19 cellular contexts compared by ENCODE assay signal in the genomic region with DNA sequence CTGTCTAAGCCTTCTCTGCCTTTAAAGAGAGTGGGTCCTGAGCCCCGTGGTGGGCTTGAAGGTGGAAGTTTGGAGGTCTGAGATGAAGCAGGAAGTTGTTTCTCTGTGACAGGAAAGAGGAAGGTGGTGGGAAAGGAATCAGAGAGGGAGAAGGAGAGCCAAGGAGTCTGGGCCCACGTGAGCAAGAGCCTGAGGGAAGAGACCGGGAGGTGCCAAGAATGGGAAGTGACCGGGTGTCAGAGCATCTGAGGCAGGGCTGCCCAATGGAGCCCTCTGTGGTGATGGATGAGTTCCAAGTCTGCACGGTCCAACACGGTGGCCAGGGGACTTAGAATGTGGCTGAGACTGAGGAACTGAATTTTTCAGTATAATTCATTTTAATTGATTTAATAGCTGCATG. TPM values are rescaled to one million over a fixed set of nuclear protein-coding genes. Genes with fewer than 3 reads are reported as not detected.
DNase-seq lines count a peak whose midpoint lies in the region; ATAC-seq, FAIRE-seq and TF ChIP-seq lines count a peak whose summit lies in the region.
"Had no signal": no experiment of that assay in that cellular context is flagged by ENCODE, and none has a peak within 500 bp of the region (broad histone marks: within the 10 kb centered on the region; RNA-seq: fewer than 3 reads in every experiment).

No MANE protein-coding gene starts in this region.

- H3K79me2 ChIP-seq in mammary epithelial cell (ENCODE audit: insufficient read depth, low read length) = no peaks in the 10 kb centered on the region
- H3K79me2 ChIP-seq in K562 (ENCODE audit: control insufficient read depth, insufficient read depth, low read length) = no peaks in the 10 kb centered on the region

- H3K27me3 Mint-ChIP-seq in MCF 10A (ENCODE audit: insufficient read depth, unreplicated experiment) (no peaks in the 10 kb centered on the region), osteocyte (ENCODE audit: unreplicated experiment) (no peaks in the 10 kb centered on the region)

- in situ Hi-C loops in mammary epithelial cell (cut with MboI; ENCODE audit: low sequenced_read_pairs in 2 of 2) = no loop called here
- in situ Hi-C loops in K562 (cut with MboI) = loop anchor here (10.0 kb wide), 1 partner anchor 1021 kb away; no protein-coding TSS in a partner anchor

- intact Hi-C loops in mammary epithelial cell (cut with micrococcal nuclease) = no loop called here
- intact Hi-C loops in MCF 10A (cut with micrococcal nuclease) = no loop called here
- intact Hi-C loops in K562 (cut with micrococcal nuclease) = no loop called here
- intact Hi-C loops in spleen (cut with DNase I; ENCODE audit: low total_unique reads) = no loop called here

- H3K4me2 ChIP-seq in mammary epithelial cell (ENCODE audit: insufficient read depth, low read depth, low read length) (no peak overlapping the region), K562 (ENCODE audit: insufficient read depth, low read length) (no peak overlapping the region)

- dilution Hi-C loops in mammary epithelial cell (cut with HindIII; ENCODE audit: low sequenced_read_pairs) = no loop called here

- H3K4me3 Mint-ChIP-seq in MCF 10A (ENCODE audit: unreplicated experiment) (no peak overlapping the region), osteocyte (ENCODE audit: unreplicated experiment) (no peak overlapping the region)
- H3K4me3 Mint-ChIP-seq: CD8-positive, alpha-beta T cell had no signal

- H3K4me1 ChIP-seq in mammary epithelial cell (ENCODE audit: insufficient read depth, low read length) = peaks cover 4% of the 10 kb centered on the region
- H3K4me1 ChIP-seq in K562 (replicated peaks in 1 of 2; ENCODE audit: control insufficient read depth in 2 of 2, insufficient read depth in 2 of 2, low read length in 2 of 2) = peaks cover 0 to 5% of the 10 kb centered on the region in 2 experiments; a peak in 2 of 5 replicates
- no peaks in the 10 kb centered on the region for H3K4me1 ChIP-seq in spleen
- H3K4me1 ChIP-seq: BE2C, Caco-2 had no signal

- H3K4me1 Mint-ChIP-seq in MCF 10A (ENCODE audit: insufficient read depth, unreplicated experiment) (peaks cover 5% of the 10 kb centered on the region), osteocyte (ENCODE audit: unreplicated experiment) (no peaks in the 10 kb centered on the region)

- no peak for DNase-seq in mammary epithelial cell
- DNase-seq in MCF 10A (ENCODE audit: unreplicated experiment) = no peak
- DNase-seq in K562 (ENCODE audit: extremely low read depth in 1 of 4, low spot score in 3 of 4) = no peak
- peak; percentile 33 for DNase-seq in left lobe of liver (ENCODE audit: low spot score)
- peak; percentile 41 for DNase-seq in spleen
- no peak for DNase-seq in osteocyte (ENCODE audit: extremely low spot score, unreplicated experiment)
- DNase-seq: ACHN, Caco-2, DND-41, GF-D8, GM23248 had no signal

- WGBS in mammary epithelial cell (ENCODE audit: low coverage, missing lambda C conversion rate) = 8% methylated on average over 5 of the region's 6 CpGs
- 10% methylated on average over 5 of the region's 6 CpGs for WGBS in K562 (ENCODE audit: insufficient coverage, low coverage, missing lambda C conversion rate)
- WGBS in spleen, 5 donors = 51 to 61% (median 57%) methylated on average over 6 of the region's 6 CpGs

- ATAC-seq in K562 (no peak), left lobe of liver (no peak), GM19467 (IDR thresholded peaks at IDR 0.05; ENCODE audit: unreplicated experiment) (no peak), HG03095 (IDR thresholded peaks at IDR 0.05; ENCODE audit: unreplicated experiment) (no peak)
- ATAC-seq: CD8-positive, alpha-beta T cell had no signal

- no peaks in the 10 kb centered on the region for H3K9me1 ChIP-seq in K562 (ENCODE audit: control insufficient read depth, insufficient read depth, low read length)

- TF ChIP-seq EP300 in K562 (IDR thresholded peaks at IDR 0.05; ENCODE audit: low read length) = no peak

- CTCF ChIA-PET in mammary epithelial cell (lab: Charles Lee; ENCODE audit: low non-redundant PET) (no interaction called here), MCF 10A (lab: Yijun Ruan, JAX) (interaction anchor here (0.5 kb wide), 1 partner anchor 51 kb away, joined by 3 read pairs; no protein-coding TSS in a partner anchor), K562 (lab: Yijun Ruan, JAX; ENCODE audit: low intra/inter-chr PET ratio) (no interaction called here)

- POLR2A ChIA-PET in MCF 10A (lab: Yijun Ruan, JAX) = interaction anchor here (0.6 kb wide), 1 partner anchor 167 kb away, joined by 4 read pairs; no protein-coding TSS in a partner anchor
- POLR2A ChIA-PET in K562 (lab: Yijun Ruan, JAX) = no interaction called here

- no peak for TF ChIP-seq POLR2A in K562 (conservative IDR thresholded peaks at IDR 0.05)
- TF ChIP-seq POLR2A in spleen (IDR thresholded peaks at IDR 0.05) = no peak

- peak overlapping the region; percentile 36 for H2AFZ ChIP-seq in mammary epithelial cell (ENCODE audit: low read depth, low read length)
- 0 out of 2 replicates have a peak overlapping the region, but pooled peaks have one; percentile 19 for H2AFZ ChIP-seq in K562 (ENCODE audit: low read depth, low read length)
- H2AFZ ChIP-seq: GM23248 had no signal

- H3K36me3 Mint-ChIP-seq in MCF 10A (ENCODE audit: insufficient read depth, unreplicated experiment) (peaks cover 5% of the 10 kb centered on the region), osteocyte (ENCODE audit: unreplicated experiment) (no peaks in the 10 kb centered on the region)
- H3K36me3 Mint-ChIP-seq: CD8-positive, alpha-beta T cell had no signal

- H3K9me3 Mint-ChIP-seq in MCF 10A (ENCODE audit: unreplicated experiment) = no peaks in the 10 kb centered on the region
- H3K9me3 Mint-ChIP-seq in osteocyte (ENCODE audit: unreplicated experiment) = no peaks in the 10 kb centered on the region
- H3K9me3 Mint-ChIP-seq: CD8-positive, alpha-beta T cell had no signal

- H3K9me3 ChIP-seq in mammary epithelial cell (replicated peaks; ENCODE audit: insufficient read depth, low read length) (no peaks in the 10 kb centered on the region), K562 (replicated peaks; ENCODE audit: control insufficient read depth, insufficient read depth, low read depth, low read length) (no peaks in the 10 kb centered on the region), spleen (peaks cover 0 to 3% (median 0%) of the 10 kb centered on the region in 8 donors)
- H3K9me3 ChIP-seq: BE2C, Caco-2 had no signal

- TF ChIP-seq CTCF in mammary epithelial cell (conservative IDR thresholded peaks at IDR 0.05 in 1 of 2, IDR thresholded peaks at IDR 0.05 in 1 of 2; ENCODE audit: extremely low read depth in 1 of 2, insufficient read depth in 1 of 2, low read depth in 1 of 2, low read length in 2 of 2) (no peak), MCF 10A (IDR thresholded peaks at IDR 0.05; ENCODE audit: unreplicated experiment) (no peak), K562 (IDR thresholded peaks at IDR 0.05 in 2 of 3, conservative IDR thresholded peaks at IDR 0.05 in 1 of 3; ENCODE audit: insufficient read depth in 2 of 3, low read depth in 1 of 3, low read length in 3 of 3) (no peak), spleen (IDR thresholded peaks at IDR 0.05 in 8 of 11, conservative IDR thresholded peaks at IDR 0.05 in 3 of 11) (no peak), osteocyte (IDR thresholded peaks at IDR 0.05) (no peak)

- H3K36me3 ChIP-seq in mammary epithelial cell (ENCODE audit: insufficient read depth, low read length) = no peaks in the 10 kb centered on the region
- no peaks in the 10 kb centered on the region for H3K36me3 ChIP-seq in K562 (ENCODE audit: control insufficient read depth, insufficient read depth, low read length)
- H3K36me3 ChIP-seq in spleen = no peaks in the 10 kb centered on the region
- H3K36me3 ChIP-seq: BE2C had no signal

- H3K4me3 ChIP-seq in mammary epithelial cell (replicated peaks in 1 of 3; ENCODE audit: insufficient read depth in 1 of 3, low read depth in 2 of 3, low read length in 3 of 3) = no peak overlapping the region
- no peak overlapping the region for H3K4me3 ChIP-seq in K562
- H3K4me3 ChIP-seq in spleen = no peak overlapping the region
- H3K4me3 ChIP-seq: GM23248 had no signal

- H3K27ac ChIP-seq in mammary epithelial cell (ENCODE audit: insufficient read depth, low read depth, low read length) (no peak overlapping the region), K562 (ENCODE audit: extremely low read depth, low read depth, low read length) (no peak overlapping the region), spleen (no peak overlapping the region)
- H3K27ac ChIP-seq: C4-2B, GM23248, HL-60 had no signal

- TF ChIP-seq RAD21 in K562 (CRISPR knock-in tag; conservative IDR thresholded peaks at IDR 0.05 in 1 of 2, IDR thresholded peaks at IDR 0.05 in 1 of 2) = no peak

- no peak for FAIRE-seq in K562 (lab: Jason Lieb, UNC)
- FAIRE-seq: H54 had no signal

- BruUV-seq in mammary epithelial cell (replicated peaks; lab: Mats Ljungman, UMichigan) (no TSS peak), MCF 10A (replicated peaks; lab: Mats Ljungman, UMichigan) (no TSS peak), K562 (replicated peaks; lab: Mats Ljungman, UMichigan) (no TSS peak)

- no peak overlapping the region for H3K27ac Mint-ChIP-seq in MCF 10A (ENCODE audit: low read depth, unreplicated experiment)
- H3K27ac Mint-ChIP-seq in osteocyte (ENCODE audit: unreplicated experiment) = no peak overlapping the region
- H3K27ac Mint-ChIP-seq: CD8-positive, alpha-beta T cell had no signal

- H3K27me3 ChIP-seq in mammary epithelial cell (ENCODE audit: insufficient read depth, low read length) = no peaks in the 10 kb centered on the region
- no peaks in the 10 kb centered on the region; a peak in 2 of 5 replicates for H3K27me3 ChIP-seq in K562 (ENCODE audit: control insufficient read depth in 2 of 2, insufficient read depth in 2 of 2, low read length in 2 of 2)
- peaks cover 0 to 6% (median 0%) of the 10 kb centered on the region in 7 donors for H3K27me3 ChIP-seq in spleen (replicated peaks in 1 of 7)
- H3K27me3 ChIP-seq: BE2C had no signal

- H4K20me1 ChIP-seq in mammary epithelial cell (ENCODE audit: insufficient read depth, low read length) = no peaks in the 10 kb centered on the region
- no peaks in the 10 kb centered on the region for H4K20me1 ChIP-seq in K562 (replicated peaks; ENCODE audit: control insufficient read depth, insufficient read depth, low read length)

- no peak overlapping the region for H3K9ac ChIP-seq in mammary epithelial cell (ENCODE audit: insufficient read depth, low read length)
- H3K9ac ChIP-seq in K562 (ENCODE audit: insufficient read depth in 1 of 2, low read depth in 2 of 2, low read length in 2 of 2) = no peak overlapping the region
- H3K9ac ChIP-seq: GM23248 had no signal

RNA-seq across cellular contexts. Expression of a gene that starts 24.6 kb away (rescaled TPM):
- total RNA-seq in mammary epithelial cell (1 to 10 TPM in 1 of 2 donors, under 1 TPM in 1; 0.71 to 1.2 TPM), MCF 10A (2022) (1.5 and 1.9 TPM in 2 replicates), K562 (2014; rRNA removed) (0.23 and 0.33 TPM in 2 replicates), K562 (2014; rRNA removed; fragmentation: Illumina TruSeq; extraction: Trizol) (0.51 and 0.58 TPM in 2 replicates), K562 (2015; rRNA removed; fragmentation: Illumina TruSeq; extraction: Trizol) (1.8 and 1.9 TPM in 2 replicates), K562 (2021) (0.60 and 1.5 TPM in 2 replicates), left lobe of liver (492 TPM), spleen (1 to 10 TPM in 1 of 7 donors, under 1 TPM in 3, not detected in 3; 0.09 to 1.3 (median 0.38) TPM), osteocyte (1.4 and 1.5 TPM in 2 replicates)
- polyA plus RNA-seq in mammary epithelial cell (0.80 TPM), K562 (2011; rRNA removed) (not detected in 2 replicates), K562 (2014; fragmentation: Illumina TruSeq; extraction: Trizol) (0.56 and 0.96 TPM in 2 replicates), K562 (2014; fragmentation: Nextera tagmentation; extraction: Ambion mirVana) (under 1 TPM; 0.06 to 0.34 TPM), K562 (2014; rRNA removed) (0.24 and 1.7 TPM in 2 replicates), spleen (under 1 TPM; 0.13 to 0.35 (median 0.29) TPM)
- not detected for polyA minus RNA-seq in mammary epithelial cell
- 0.21 TPM in 1 of 2 replicates, not detected in the other for total RNA-seq in K562 (2011; cell fraction: chromatin; rRNA removed; ENCODE audit: low replicate concordance)
- not detected in 2 replicates for total RNA-seq in K562 (2011; cell fraction: nucleolus; rRNA removed)
- total RNA-seq in K562 (2011; cell fraction: nucleoplasm; rRNA removed) = not detected in 2 replicates
- 0.03 TPM in 1 of 2 replicates, not detected in the other for polyA plus RNA-seq in K562 (2011; cell fraction: cytosol; rRNA removed)
- polyA plus RNA-seq in K562 (2011; cell fraction: nucleus; rRNA removed) = not detected in 2 replicates
- 0.65 and 3.8 TPM in 2 replicates for polyA plus RNA-seq in K562 (2012)
- polyA minus RNA-seq in K562 (2011; rRNA and poly(A)+ RNA removed) = not detected in 2 replicates
- not detected in 2 replicates for polyA minus RNA-seq in K562 (2011; cell fraction: cytosol; rRNA and poly(A)+ RNA removed)
- not detected in 2 replicates for polyA minus RNA-seq in K562 (2011; cell fraction: nucleus; rRNA and poly(A)+ RNA removed)
- total RNA-seq: A172; CD8-positive, alpha-beta T cell; GM23248 had no signal
- polyA plus RNA-seq: GM23248 had no signal

Comparison
In these comparisons a context has a peak if more than half of its experiments do, and no peak if none do; other contexts are left out.
1. DNase-seq: peak in left lobe of liver (single experiment) and spleen (single experiment); none in mammary epithelial cell (single experiment), MCF 10A (single experiment), K562 (0 of 4) and osteocyte (single experiment).
2. RNA of a gene that starts 24.6 kb away (total RNA-seq): 492 TPM in left lobe of liver (single experiment); 1.5 to 1.9 TPM in MCF 10A, 1.4 to 1.5 TPM in osteocyte, 0.71 to 1.2 TPM in mammary epithelial cell, 0.21 to 1.9 TPM in K562 and 0.09 to 1.3 TPM in spleen; every median in the first group is over 100 times any median in the second.